ENCODE assay signal across 25 cellular contexts in the genomic region with DNA sequence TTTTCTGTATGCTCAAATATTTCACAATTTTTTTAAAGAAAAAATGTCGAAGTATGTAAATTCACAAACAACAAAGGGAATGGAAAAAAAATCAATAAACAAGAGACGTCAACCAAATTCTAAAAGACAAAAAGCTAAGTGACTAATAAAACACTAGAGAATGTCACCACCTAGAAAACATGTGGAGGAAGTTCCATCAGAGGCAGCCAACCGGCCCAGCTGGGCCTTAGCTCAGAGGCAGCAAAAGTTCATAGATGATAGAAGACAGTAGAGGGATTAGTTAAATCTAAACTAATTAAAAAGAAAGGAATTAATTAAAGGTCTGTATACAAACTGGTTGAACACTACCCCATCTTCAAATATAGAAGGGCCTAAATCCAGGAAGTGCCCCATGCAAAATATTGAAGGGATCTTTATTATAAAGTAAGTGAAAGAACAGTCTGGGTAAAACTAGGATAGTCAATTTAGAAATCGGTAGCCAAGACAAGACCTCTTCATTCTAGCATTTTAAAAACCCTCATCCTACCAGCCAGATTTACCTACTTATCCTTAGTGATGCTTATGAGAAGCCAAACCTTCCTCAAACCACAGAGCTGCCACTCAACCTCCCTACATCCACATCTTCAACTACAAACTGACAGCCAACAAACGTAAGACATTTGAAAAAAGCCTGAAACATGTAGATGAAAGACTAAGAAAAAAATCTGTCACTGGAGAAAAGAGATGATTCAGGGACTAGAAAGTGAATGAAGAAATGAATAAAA. TPM values are rescaled to one million over a fixed set of nuclear protein-coding genes. Genes with fewer than 3 reads are reported as not detected.
A peak's percentile ranks its signal among the peaks of the same experiment; 100 is the strongest.
DNase-seq lines count a peak whose midpoint lies in the region; ATAC-seq, FAIRE-seq and TF ChIP-seq lines count a peak whose summit lies in the region.
"Had no signal": no experiment of that assay in that cellular context is flagged by ENCODE, and none has a peak within 500 bp of the region (broad histone marks: within the 10 kb centered on the region; RNA-seq: fewer than 3 reads in every experiment).

No MANE protein-coding gene starts in this region.

- peaks cover 33% of the 10 kb centered on the region for H3K4me1 Mint-ChIP-seq in activated naive CD8-positive, alpha-beta T cell treated with anti-CD3 and anti-CD28 coated beads, Interleukin-2, amount 50 U/mL, for 24 hours
- H3K4me1 Mint-ChIP-seq: nephron had no signal

- H4K20me1 ChIP-seq in HepG2 (ENCODE audit: insufficient read depth, low read length): no peaks in the 10 kb centered on the region

- CTCF ChIA-PET in HepG2 (lab: Yijun Ruan, JAX; ENCODE audit: low intra/inter-chr PET ratio, low total read pairs): no interaction called here

- ATAC-seq in HepG2 (no peak), right lobe of liver (no peak), gastrocnemius medialis (no peak)
- peak; percentile 12 for ATAC-seq in activated naive CD8-positive, alpha-beta T cell treated with anti-CD3 and anti-CD28 coated beads, Interleukin-2, amount 50 U/mL, for 24 hours
- ATAC-seq: heart left ventricle, K562, lower lobe of right lung had no signal

- TF ChIP-seq EP300 in HepG2 (IDR thresholded peaks at IDR 0.05; ENCODE audit: low read depth in 2 of 2, low read length in 2 of 2) (no peak), HepG2 (CRISPR knock-in tag; IDR thresholded peaks at IDR 0.05; ENCODE audit: borderline replicate concordance) (no peak)

- BruUV-seq in HepG2 (replicated peaks; lab: Mats Ljungman, UMichigan): TSS peak; percentile 30

- H3K4me1 ChIP-seq in HepG2 (ENCODE audit: insufficient read depth, low read length) (no peaks in the 10 kb centered on the region), right lobe of liver (no peaks in the 10 kb centered on the region), gastrocnemius medialis (no peaks in the 10 kb centered on the region)
- H3K4me1 ChIP-seq: BE2C, lower lobe of right lung had no signal

- no peaks in the 10 kb centered on the region for H3K27me3 ChIP-seq in HepG2 (ENCODE audit: control insufficient read depth in 1 of 2, insufficient read depth in 2 of 2, low read length in 2 of 2)
- no peaks in the 10 kb centered on the region for H3K27me3 ChIP-seq in right lobe of liver
- H3K27me3 ChIP-seq in gastrocnemius medialis: no peaks in the 10 kb centered on the region
- H3K27me3 ChIP-seq: BE2C, heart left ventricle had no signal

- H3K36me3 ChIP-seq in HepG2 (replicated peaks in 1 of 2; ENCODE audit: control insufficient read depth in 1 of 2, insufficient read depth in 2 of 2, low read length in 2 of 2): peaks cover 5 to 25% of the 10 kb centered on the region in 2 experiments; a peak in 4 of 5 replicates
- H3K36me3 ChIP-seq in right lobe of liver: peaks cover 0 to 4% (median 0%) of the 10 kb centered on the region in 4 donors
- H3K36me3 ChIP-seq in gastrocnemius medialis: peaks cover 0 to 28% of the 10 kb centered on the region in 2 donors

- in situ Hi-C loops in HepG2 (cut with HindIII; ENCODE audit: extremely low pct_ligation_motif_present, low pct_unique_long_range_greater_than_20kb) (no loop called here), gastrocnemius medialis (cut with MboI; ENCODE audit: low sequenced_read_pairs in 4 of 4) (no loop called here)

- H3K36me3 Mint-ChIP-seq in activated naive CD8-positive, alpha-beta T cell treated with anti-CD3 and anti-CD28 coated beads, Interleukin-2, amount 50 U/mL, for 24 hours (ENCODE audit: low read depth): peaks cover 56% of the 10 kb centered on the region

- no peaks in the 10 kb centered on the region for H3K9me3 Mint-ChIP-seq in activated naive CD8-positive, alpha-beta T cell treated with anti-CD3 and anti-CD28 coated beads, Interleukin-2, amount 50 U/mL, for 24 hours
- H3K9me3 Mint-ChIP-seq: central memory CD8-positive, alpha-beta T cell; nephron had no signal

- DNase-seq in DMS53 (lab: John Stamatoyannopoulos, UW): peak; percentile 38
- no peak for DNase-seq in DMS53 treated with DMSO at 0.1 percent for 48 hours (lab: John Stamatoyannopoulos, UW; ENCODE audit: unreplicated experiment)
- DNase-seq in HepG2 (ENCODE audit: low spot score): no peak
- no peak for DNase-seq in right lobe of liver
- peak; percentile 17 for DNase-seq in activated naive CD8-positive, alpha-beta T cell treated with anti-CD3 and anti-CD28 coated beads, Interleukin-2, amount 50 U/mL, for 24 hours
- no peak for DNase-seq in amygdala (lab: John Stamatoyannopoulos, UW)
- DNase-seq in hypothalamus (lab: John Stamatoyannopoulos, UW): no peak
- no peak for DNase-seq in gastrocnemius medialis
- DNase-seq: anterior cingulate cortex; BE2C; DMS 273 treated with DMSO at 0.1 percent for 48 hours; effector CD8-positive, alpha-beta T cell; H7; heart left ventricle; lower lobe of right lung; NCI-H1048; stimulated activated CD4-positive, alpha-beta T cell treated with anti-CD3 and anti-CD28 coated beads, Interleukin-12 subunit alpha, Interleukin-12 subunit beta, amount 100 ng/mL, for 4 hours; trophoblast cell; WERI-Rb-1 had no signal

- 96% methylated on average over 5 of the region's 5 CpGs for WGBS in HepG2 (ENCODE audit: low lambda C conversion rate)
- 58% methylated on average over 5 of the region's 5 CpGs for WGBS in right lobe of liver (ENCODE audit: insufficient coverage, low coverage, low lambda C conversion rate, missing lambda C conversion rate)

- FAIRE-seq in HepG2 (lab: Jason Lieb, UNC): no peak
- FAIRE-seq: GM18507, K562 had no signal

- H3K4me2 ChIP-seq in HepG2 (ENCODE audit: low read depth, low read length): no peak overlapping the region

- no peak overlapping the region for H3K4me3 Mint-ChIP-seq in activated naive CD8-positive, alpha-beta T cell treated with anti-CD3 and anti-CD28 coated beads, Interleukin-2, amount 50 U/mL, for 24 hours
- H3K4me3 Mint-ChIP-seq: central memory CD8-positive, alpha-beta T cell; nephron had no signal

- H3K4me3 ChIP-seq in HepG2 (replicated peaks in 1 of 3; ENCODE audit: insufficient read depth in 1 of 3, low read depth in 2 of 3, low read length in 3 of 3) (no peak overlapping the region), right lobe of liver (no peak overlapping the region), gastrocnemius medialis (no peak overlapping the region)
- H3K4me3 ChIP-seq: heart left ventricle, K562, lower lobe of right lung had no signal

- peak overlapping the region; percentile 75 for H3K27ac Mint-ChIP-seq in activated naive CD8-positive, alpha-beta T cell treated with anti-CD3 and anti-CD28 coated beads, Interleukin-2, amount 50 U/mL, for 24 hours
- H3K27ac Mint-ChIP-seq: nephron had no signal

- H3K9ac ChIP-seq in HepG2 (ENCODE audit: insufficient read depth, low read depth, low read length): no peak overlapping the region

- no peak overlapping the region for H2AFZ ChIP-seq in HepG2 (ENCODE audit: low read length)

- TF ChIP-seq CTCF in HepG2 (CRISPR knock-in tag; IDR thresholded peaks at IDR 0.05) (no peak), right lobe of liver (IDR thresholded peaks at IDR 0.05) (no peak), gastrocnemius medialis (IDR thresholded peaks at IDR 0.05 in 4 of 5, conservative IDR thresholded peaks at IDR 0.05 in 1 of 5) (no peak)

- H3K79me2 ChIP-seq in HepG2 (ENCODE audit: insufficient read depth, low read length): no peaks in the 10 kb centered on the region

- TF ChIP-seq RAD21 in HepG2 (CRISPR knock-in tag; IDR thresholded peaks at IDR 0.05): no peak

- H3K9me3 ChIP-seq in HepG2 (ENCODE audit: low read length) (no peaks in the 10 kb centered on the region), right lobe of liver (no peaks in the 10 kb centered on the region), gastrocnemius medialis (no peaks in the 10 kb centered on the region)
- H3K9me3 ChIP-seq: BE2C, heart left ventricle, lower lobe of right lung had no signal

- H3K27ac ChIP-seq in HepG2 (ENCODE audit: extremely low read length, insufficient read depth, low read length) (no peak overlapping the region), right lobe of liver (no peak overlapping the region), gastrocnemius medialis (no peak overlapping the region)
- H3K27ac ChIP-seq: 22Rv1, heart left ventricle, HL-60, lower lobe of right lung, WERI-Rb-1 had no signal

- TF ChIP-seq POLR2A in HepG2 (IDR thresholded peaks at IDR 0.05; ENCODE audit: insufficient read depth in 1 of 2, low read depth in 2 of 2, low read length in 2 of 2) (no peak), right lobe of liver (IDR thresholded peaks at IDR 0.05) (no peak), gastrocnemius medialis (IDR thresholded peaks at IDR 0.05) (no peak)

- H3K27me3 Mint-ChIP-seq in activated naive CD8-positive, alpha-beta T cell treated with anti-CD3 and anti-CD28 coated beads, Interleukin-2, amount 50 U/mL, for 24 hours: no peaks in the 10 kb centered on the region
- H3K27me3 Mint-ChIP-seq: central memory CD8-positive, alpha-beta T cell had no signal

- POLR2A ChIA-PET in HepG2 (lab: Yijun Ruan, JAX): no interaction called here

- intact Hi-C loops in HepG2 (cut with micrococcal nuclease; ENCODE audit: unreplicated experiment) (no loop called here), right lobe of liver (cut with DNase I) (no loop called here), gastrocnemius medialis (cut with DNase I; ENCODE audit: low total_unique reads) (no loop called here)

RNA-seq across cellular contexts. Expression of gene MRPL39, which starts 23.7 kb away (rescaled TPM):
- 91.2 and 141 TPM in 2 replicates for total RNA-seq in HepG2 (2016; rRNA removed; fragmentation: Illumina TruSeq; extraction: Trizol)
- total RNA-seq in HepG2 (2016; cell fraction: cytosol; rRNA removed; fragmentation: Illumina TruSeq; extraction: Trizol; ENCODE audit: low read depth): 11.9 and 12.5 TPM in 2 replicates
- 88.8 and 142 TPM in 2 replicates for total RNA-seq in HepG2 (2016; cell fraction: insoluble cytoplasmic fraction; rRNA removed; fragmentation: Illumina TruSeq; extraction: Trizol)
- total RNA-seq in HepG2 (2016; cell fraction: membrane; rRNA removed; fragmentation: Illumina TruSeq; extraction: Trizol): 14.3 and 18.5 TPM in 2 replicates
- 33.8 and 40.4 TPM in 2 replicates for total RNA-seq in HepG2 (2016; cell fraction: nucleus; rRNA removed; fragmentation: Illumina TruSeq; extraction: Trizol)
- 19.8 and 29.1 TPM in 2 replicates for polyA plus RNA-seq in HepG2 (2011; rRNA removed)
- polyA plus RNA-seq in HepG2 (2011; cell fraction: cytosol; rRNA removed): 11.8 and 15.2 TPM in 2 replicates
- 4.5 and 5.4 TPM in 2 replicates for polyA plus RNA-seq in HepG2 (2011; cell fraction: nucleus; rRNA removed)
- polyA plus RNA-seq in HepG2 (2012): 27.8 and 42.6 TPM in 2 replicates
- polyA plus RNA-seq in HepG2 (2016; cell fraction: cytosol; fragmentation: Illumina TruSeq; extraction: Trizol; ENCODE audit: low read depth): 7.7 and 8.7 TPM in 2 replicates
- 109 and 121 TPM in 2 replicates for polyA plus RNA-seq in HepG2 (2016; cell fraction: insoluble cytoplasmic fraction; fragmentation: Illumina TruSeq; extraction: Trizol; ENCODE audit: low read depth)
- 9.3 and 12.6 TPM in 2 replicates for polyA plus RNA-seq in HepG2 (2016; cell fraction: membrane; fragmentation: Illumina TruSeq; extraction: Trizol; ENCODE audit: low read depth)
- 31.3 and 36.3 TPM in 2 replicates for polyA plus RNA-seq in HepG2 (2016; cell fraction: nucleus; fragmentation: Illumina TruSeq; extraction: Trizol; ENCODE audit: insufficient read depth, low read depth)
- 5.1 and 12.3 TPM in 2 replicates for polyA minus RNA-seq in HepG2 (2011; rRNA and poly(A)+ RNA removed; ENCODE audit: low replicate concordance)
- polyA minus RNA-seq in HepG2 (2011; cell fraction: cytosol; rRNA and poly(A)+ RNA removed): 11.0 and 11.9 TPM in 2 replicates
- 23.2 and 30.5 TPM in 2 replicates for polyA minus RNA-seq in HepG2 (2011; cell fraction: nucleus; rRNA and poly(A)+ RNA removed)
- 10 to 100 TPM; 18.4 to 23.8 (median 19.5) TPM for total RNA-seq in right lobe of liver
- total RNA-seq in gastrocnemius medialis: 10 to 100 TPM; 27.1 to 56.6 (median 39.0) TPM

RNA-seq across cellular contexts. Expression of gene JAM2, which starts 55.5 kb away (rescaled TPM):
- total RNA-seq in HepG2 (2016; rRNA removed; fragmentation: Illumina TruSeq; extraction: Trizol) (not detected in 2 replicates), right lobe of liver (1 to 10 TPM; 1.3 to 2.9 (median 2.0) TPM), gastrocnemius medialis (1 to 10 TPM; 2.3 to 6.1 (median 3.7) TPM)
- not detected in 2 replicates for total RNA-seq in HepG2 (2016; cell fraction: cytosol; rRNA removed; fragmentation: Illumina TruSeq; extraction: Trizol; ENCODE audit: low read depth)
- not detected in 2 replicates for total RNA-seq in HepG2 (2016; cell fraction: insoluble cytoplasmic fraction; rRNA removed; fragmentation: Illumina TruSeq; extraction: Trizol)
- total RNA-seq in HepG2 (2016; cell fraction: membrane; rRNA removed; fragmentation: Illumina TruSeq; extraction: Trizol): not detected in 2 replicates
- not detected in 2 replicates for total RNA-seq in HepG2 (2016; cell fraction: nucleus; rRNA removed; fragmentation: Illumina TruSeq; extraction: Trizol)
- 0.04 and 0.07 TPM in 2 replicates for polyA plus RNA-seq in HepG2 (2011; rRNA removed)
- not detected in 2 replicates for polyA plus RNA-seq in HepG2 (2011; cell fraction: cytosol; rRNA removed)
- polyA plus RNA-seq in HepG2 (2011; cell fraction: nucleus; rRNA removed): 0.10 TPM in 1 of 2 replicates, not detected in the other
- polyA plus RNA-seq in HepG2 (2012): 0.12 TPM in 1 of 2 replicates, not detected in the other
- polyA plus RNA-seq in HepG2 (2016; cell fraction: cytosol; fragmentation: Illumina TruSeq; extraction: Trizol; ENCODE audit: low read depth): not detected in 2 replicates
- polyA plus RNA-seq in HepG2 (2016; cell fraction: insoluble cytoplasmic fraction; fragmentation: Illumina TruSeq; extraction: Trizol; ENCODE audit: low read depth): not detected in 2 replicates
- polyA plus RNA-seq in HepG2 (2016; cell fraction: membrane; fragmentation: Illumina TruSeq; extraction: Trizol; ENCODE audit: low read depth): not detected in 2 replicates
- polyA plus RNA-seq in HepG2 (2016; cell fraction: nucleus; fragmentation: Illumina TruSeq; extraction: Trizol; ENCODE audit: insufficient read depth, low read depth): not detected in 2 replicates
- polyA minus RNA-seq in HepG2 (2011; rRNA and poly(A)+ RNA removed; ENCODE audit: low replicate concordance): not detected in 2 replicates
- polyA minus RNA-seq in HepG2 (2011; cell fraction: cytosol; rRNA and poly(A)+ RNA removed): not detected in 2 replicates
- not detected in 2 replicates for polyA minus RNA-seq in HepG2 (2011; cell fraction: nucleus; rRNA and poly(A)+ RNA removed)
- total RNA-seq: K562 had no signal

Comparison
In these comparisons a context has a peak if more than half of its experiments do, and no peak if none do; other contexts are left out.
1. DNase-seq: peak in DMS53 (single experiment) and activated naive CD8-positive, alpha-beta T cell treated with anti-CD3 and anti-CD28 coated beads, Interleukin-2, amount 50 U/mL, for 24 hours (single experiment); none in DMS53 treated with DMSO at 0.1 percent for 48 hours (single experiment), HepG2 (single experiment), right lobe of liver (0 of 3), amygdala (0 of 56), hypothalamus (0 of 51) and gastrocnemius medialis (0 of 2).